1 cellular context compared by ENCODE assay signal in the genomic region with DNA sequence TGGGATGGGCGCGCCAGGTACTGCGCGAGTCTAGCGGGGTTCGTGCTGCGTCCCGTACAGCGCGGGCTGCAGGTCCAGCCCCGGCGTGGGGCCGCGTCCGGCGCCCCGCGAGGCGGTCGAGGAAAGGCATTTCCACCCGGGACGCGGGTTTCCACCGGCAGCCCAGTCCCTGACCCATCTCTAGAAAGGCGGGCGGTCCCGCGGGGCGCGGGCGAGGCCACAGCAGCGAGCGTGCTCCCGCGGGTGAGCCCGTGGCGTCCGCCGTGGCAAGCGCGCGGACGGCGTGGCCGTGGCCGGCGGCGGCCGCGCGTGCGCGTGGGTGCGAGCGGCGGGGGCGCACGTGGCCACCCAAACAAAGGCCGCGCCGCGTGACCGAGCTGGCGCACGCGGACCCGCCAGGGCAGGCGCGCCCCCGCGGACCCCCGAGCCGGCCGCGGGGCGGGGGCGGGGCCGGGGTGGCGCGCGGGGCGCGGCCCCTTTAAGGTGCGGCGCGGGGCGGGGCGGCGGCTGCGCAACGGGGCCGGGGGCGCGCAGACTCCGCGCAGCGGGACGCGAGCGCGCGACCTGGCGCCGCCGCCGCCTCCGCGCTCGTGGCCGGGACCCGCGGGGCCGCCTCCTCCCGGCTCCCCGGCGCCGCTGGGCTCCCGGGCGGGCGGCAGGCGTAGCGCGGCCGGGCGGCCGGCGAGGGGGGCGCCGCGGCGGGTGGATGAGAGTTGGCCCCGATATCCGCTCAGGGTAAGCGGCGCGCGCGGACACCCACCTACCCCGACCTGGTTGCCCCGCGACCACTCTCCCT.
TF ChIP-seq lines count a peak whose summit lies in the region.

No MANE protein-coding gene starts in this region.

TF ChIP-seq in K562, 482 proteins besides CTCF, POLR2A, EP300 and RAD21 (continued from another document and continues in another):
- TF ChIP-seq ARID4B (CRISPR knock-in tag; IDR thresholded peaks at IDR 0.05) (no peak), PPARD (CRISPR knock-in tag; IDR thresholded peaks at IDR 0.05) (no peak), POLR2G (IDR thresholded peaks at IDR 0.05; ENCODE audit: low read depth, low read length) (peak; percentile 54; the same call in 1 of the 2 replicates), NR4A1 (CRISPR knock-in tag; IDR thresholded peaks at IDR 0.05) (no peak), NR4A1 (tag; IDR thresholded peaks at IDR 0.05) (no peak), PCBP2 (IDR thresholded peaks at IDR 0.05; ENCODE audit: low read depth, low read length, poor library complexity, severe bottlenecking) (no peak), ASH1L (IDR thresholded peaks at IDR 0.05; ENCODE audit: borderline replicate concordance, low read depth, partially characterized antibody) (no peak), ILK (tag; IDR thresholded peaks at IDR 0.05; ENCODE audit: borderline replicate concordance, low read depth) (no peak), HNRNPL (IDR thresholded peaks at IDR 0.05; ENCODE audit: low read depth, low read length) (no peak), ZNF584 (CRISPR knock-in tag; IDR thresholded peaks at IDR 0.05; ENCODE audit: low read depth) (no peak), FIP1L1 (IDR thresholded peaks at IDR 0.05; ENCODE audit: low read depth, low read length, poor library complexity, severe bottlenecking) (no peak), ZNF146 (CRISPR knock-in tag; IDR thresholded peaks at IDR 0.05; ENCODE audit: unreplicated experiment) (no peak), SAFB (IDR thresholded peaks at IDR 0.05; ENCODE audit: borderline replicate concordance, low read depth, low read length) (peak; percentile 84), ERF (CRISPR knock-in tag; IDR thresholded peaks at IDR 0.05) (peak; percentile 65; the same call in 1 of the 2 replicates), FOXJ3 (CRISPR knock-in tag; IDR thresholded peaks at IDR 0.05) (no peak), VEZF1 (CRISPR knock-in tag; IDR thresholded peaks at IDR 0.05) (peak; percentile 54), ZFX (CRISPR knock-in tag; IDR thresholded peaks at IDR 0.05) (peak; percentile 20; the same call in 1 of the 2 replicates), NR2F6 (CRISPR knock-in tag; IDR thresholded peaks at IDR 0.05) (no peak), NRF1 (conservative IDR thresholded peaks at IDR 0.05 in 1 of 2, IDR thresholded peaks at IDR 0.05 in 1 of 2) (peak in 1 of 2 experiments; percentile 11; a peak in 2 of 4 replicates), ZNF445 (CRISPR knock-in tag; IDR thresholded peaks at IDR 0.05; ENCODE audit: low read depth) (no peak), HNRNPK (IDR thresholded peaks at IDR 0.05; ENCODE audit: low read depth, low read length, poor library complexity, severe bottlenecking) (no peak), PBX2 (CRISPR knock-in tag; IDR thresholded peaks at IDR 0.05; ENCODE audit: low read depth) (no peak), PBX2 (tag; conservative IDR thresholded peaks at IDR 0.05; ENCODE audit: low read depth) (no peak), PURB (CRISPR knock-in tag; IDR thresholded peaks at IDR 0.05; ENCODE audit: low read depth) (no peak), FOS (IDR thresholded peaks at IDR 0.05; ENCODE audit: extremely low read depth, insufficient read length) (no peak), CHD7 (IDR thresholded peaks at IDR 0.05; ENCODE audit: low read depth, low read length) (no peak), TEAD4 (IDR thresholded peaks at IDR 0.05; ENCODE audit: low read length) (no peak), TEAD4 (CRISPR knock-in tag; IDR thresholded peaks at IDR 0.05; ENCODE audit: borderline replicate concordance) (no peak), ZBTB7A (IDR thresholded peaks at IDR 0.05; ENCODE audit: borderline replicate concordance, control insufficient read depth, low read depth, low read length) (peak; percentile 12; the same call in 1 of the 2 replicates), U2AF1 (optimal IDR thresholded peaks at IDR 0.05; ENCODE audit: low read depth, low read length) (no peak), ZFP30 (CRISPR knock-in tag; IDR thresholded peaks at IDR 0.05; ENCODE audit: borderline replicate concordance) (no peak), ZSCAN32 (CRISPR knock-in tag; IDR thresholded peaks at IDR 0.05) (no peak), FUS (optimal IDR thresholded peaks at IDR 0.05; ENCODE audit: low read depth, low read length) (no peak), FOXA1 (IDR thresholded peaks at IDR 0.05; ENCODE audit: borderline replicate concordance) (no peak), GATAD2B (IDR thresholded peaks at IDR 0.05; ENCODE audit: borderline replicate concordance) (peak; percentile 17; the same call in 1 of the 2 replicates), CXXC5 (CRISPR knock-in tag; IDR thresholded peaks at IDR 0.05) (0 out of 2 replicates have a peak, but pooled peaks have one; percentile 34), RFX7 (CRISPR knock-in tag; IDR thresholded peaks at IDR 0.05) (no peak)
- TF ChIP-seq, protein P1, sequence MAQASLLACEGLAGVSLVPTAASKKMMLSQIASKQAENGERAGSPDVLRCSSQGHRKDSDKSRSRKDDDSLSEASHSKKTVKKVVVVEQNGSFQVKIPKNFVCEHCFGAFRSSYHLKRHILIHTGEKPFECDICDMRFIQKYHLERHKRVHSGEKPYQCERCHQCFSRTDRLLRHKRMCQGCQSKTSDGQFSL (CRISPR knock-in tag; IDR thresholded peaks at IDR 0.05), result no peak
- TF ChIP-seq, protein P1 (tag; IDR thresholded peaks at IDR 0.05), result no peak
